Comparison of ENCODE assay signal across 1 cellular context in the genomic region with DNA sequence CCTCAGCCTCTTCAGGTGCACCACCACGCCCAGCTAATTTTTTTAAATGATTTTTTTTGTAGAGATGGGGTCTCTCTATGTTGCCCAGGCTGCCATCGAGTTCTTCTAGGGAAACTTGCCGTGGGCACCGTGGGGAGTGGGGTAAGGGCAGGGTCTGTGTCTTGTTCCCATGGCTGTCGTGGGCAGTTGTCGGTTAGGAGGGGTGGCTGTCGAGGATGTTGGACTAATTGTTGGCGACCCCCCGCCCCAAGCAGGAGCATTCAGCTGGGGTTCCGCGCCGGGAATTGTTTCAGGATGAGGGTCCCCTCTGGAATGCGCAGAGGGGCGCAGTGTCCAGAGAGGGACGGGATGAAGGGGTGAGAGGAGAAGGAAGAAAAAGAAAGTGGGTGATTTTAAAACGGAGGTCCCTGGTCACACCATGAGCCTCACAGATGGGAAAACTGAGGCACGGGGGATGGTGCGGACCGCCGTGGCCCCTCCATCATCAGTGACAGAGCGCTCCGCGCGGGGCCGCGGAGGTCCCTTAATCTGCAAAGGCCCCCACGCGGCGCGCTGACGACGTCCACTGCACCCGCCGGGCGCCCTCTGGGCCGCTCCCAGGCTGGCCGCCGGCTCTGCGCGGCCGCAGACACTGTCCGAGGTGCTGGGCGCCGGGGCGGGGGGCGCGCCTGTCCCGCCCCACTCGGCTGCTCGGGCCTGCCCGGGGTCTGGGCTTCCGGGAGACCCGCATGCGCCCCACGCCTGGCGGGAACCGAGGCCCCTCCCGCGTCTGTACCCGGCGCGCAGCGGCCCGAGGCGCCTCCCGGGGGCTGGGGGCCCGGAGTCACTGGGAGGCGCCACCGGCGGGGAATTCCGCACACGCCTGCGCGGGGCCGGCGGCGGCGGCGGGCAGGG.
TF ChIP-seq lines count a peak whose summit lies in the region.

No MANE protein-coding gene starts in this region.

TF ChIP-seq in K562, 482 proteins besides CTCF, POLR2A, EP300 and RAD21 (continued from another document and continues in another):
- TF ChIP-seq MAX (CRISPR knock-in tag; IDR thresholded peaks at IDR 0.05) (no peak; the same call in 1 of the 2 replicates), CBFB (CRISPR knock-in tag; IDR thresholded peaks at IDR 0.05) (no peak), E4F1 (CRISPR knock-in tag; IDR thresholded peaks at IDR 0.05; ENCODE audit: borderline replicate concordance) (no peak), CBX3 (IDR thresholded peaks at IDR 0.05; ENCODE audit: borderline replicate concordance in 1 of 2, low read length in 2 of 2) (no peak), ZNF780A (CRISPR knock-in tag; IDR thresholded peaks at IDR 0.05) (no peak), THRB (CRISPR knock-in tag; conservative IDR thresholded peaks at IDR 0.05) (no peak), ZBTB17 (CRISPR knock-in tag; IDR thresholded peaks at IDR 0.05) (0 out of 2 replicates have a peak, but pooled peaks have one; percentile 41), MAZ (CRISPR knock-in tag; conservative IDR thresholded peaks at IDR 0.05 in 1 of 2, IDR thresholded peaks at IDR 0.05 in 1 of 2) (peak; percentile 58 to 97; a peak in 3 of 4 replicates), NBN (IDR thresholded peaks at IDR 0.05; ENCODE audit: low read depth) (no peak), SMAD2 (IDR thresholded peaks at IDR 0.05; ENCODE audit: low read depth, low read length) (no peak), NFYB (IDR thresholded peaks at IDR 0.05; ENCODE audit: extremely low read depth, insufficient read length) (no peak), TEAD1 (CRISPR knock-in tag; IDR thresholded peaks at IDR 0.05) (no peak), ZNF766 (CRISPR knock-in tag; conservative IDR thresholded peaks at IDR 0.05) (no peak), USF1 (CRISPR knock-in tag; IDR thresholded peaks at IDR 0.05) (no peak), SAFB2 (IDR thresholded peaks at IDR 0.05; ENCODE audit: borderline replicate concordance, low read depth, low read length, severe bottlenecking) (no peak), ZMIZ1 (IDR thresholded peaks at IDR 0.05; ENCODE audit: low read depth in 2 of 2, low read length in 2 of 2) (no peak), POLR2AphosphoS2 (IDR thresholded peaks at IDR 0.05; ENCODE audit: low read length) (no peak), KDM2B (CRISPR knock-in tag; IDR thresholded peaks at IDR 0.05) (no peak), TARDBP (IDR thresholded peaks at IDR 0.05) (0 out of 2 replicates have a peak, but pooled peaks have one; percentile 44), NFXL1 (CRISPR knock-in tag; IDR thresholded peaks at IDR 0.05) (no peak), MAFG (tag; conservative IDR thresholded peaks at IDR 0.05) (no peak), ZNF324 (CRISPR knock-in tag; IDR thresholded peaks at IDR 0.05) (no peak), DIDO1 (tag; IDR thresholded peaks at IDR 0.05; ENCODE audit: low read depth) (no peak), CHD4 (IDR thresholded peaks at IDR 0.05; ENCODE audit: insufficient read depth, insufficient replicate concordance, low read depth, low read length, poor library complexity, severe bottlenecking) (no peak), ASH1L (IDR thresholded peaks at IDR 0.05; ENCODE audit: borderline replicate concordance, low read depth, partially characterized antibody) (no peak), ZNF174 (CRISPR knock-in tag; IDR thresholded peaks at IDR 0.05) (no peak), ZNF408 (CRISPR knock-in tag; IDR thresholded peaks at IDR 0.05; ENCODE audit: low read depth) (no peak), HDAC3 (IDR thresholded peaks at IDR 0.05; ENCODE audit: borderline replicate concordance, partially characterized antibody) (no peak), BCL6 (CRISPR knock-in tag; IDR thresholded peaks at IDR 0.05) (no peak), SREBF2 (CRISPR knock-in tag; IDR thresholded peaks at IDR 0.05) (no peak), RBM17 (IDR thresholded peaks at IDR 0.05; ENCODE audit: borderline replicate concordance, low read depth, low read length) (no peak), NKRF (IDR thresholded peaks at IDR 0.05; ENCODE audit: borderline replicate concordance) (no peak), NR4A1 (CRISPR knock-in tag; IDR thresholded peaks at IDR 0.05) (no peak), NR4A1 (tag; IDR thresholded peaks at IDR 0.05) (peak; percentile 78; the same call in 1 of the 2 replicates), BRD9 (IDR thresholded peaks at IDR 0.05; ENCODE audit: low read depth, partially characterized antibody) (peak; percentile 20)
- TF ChIP-seq, protein P1, sequence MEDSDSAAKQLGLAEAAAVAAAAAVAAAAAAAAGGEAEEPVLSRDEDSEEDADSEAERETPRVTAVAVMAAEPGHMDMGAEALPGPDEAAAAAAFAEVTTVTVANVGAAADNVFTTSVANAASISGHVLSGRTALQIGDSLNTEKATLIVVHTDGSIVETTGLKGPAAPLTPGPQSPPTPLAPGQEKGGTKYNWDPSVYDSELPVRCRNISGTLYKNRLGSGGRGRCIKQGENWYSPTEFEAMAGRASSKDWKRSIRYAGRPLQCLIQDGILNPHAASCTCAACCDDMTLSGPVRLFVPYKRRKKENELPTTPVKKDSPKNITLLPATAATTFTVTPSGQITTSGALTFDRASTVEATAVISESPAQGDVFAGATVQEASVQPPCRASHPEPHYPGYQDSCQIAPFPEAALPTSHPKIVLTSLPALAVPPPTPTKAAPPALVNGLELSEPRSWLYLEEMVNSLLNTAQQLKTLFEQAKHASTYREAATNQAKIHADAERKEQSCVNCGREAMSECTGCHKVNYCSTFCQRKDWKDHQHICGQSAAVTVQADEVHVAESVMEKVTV (CRISPR knock-in tag; IDR thresholded peaks at IDR 0.05): no peak
- TF ChIP-seq, protein P2, sequence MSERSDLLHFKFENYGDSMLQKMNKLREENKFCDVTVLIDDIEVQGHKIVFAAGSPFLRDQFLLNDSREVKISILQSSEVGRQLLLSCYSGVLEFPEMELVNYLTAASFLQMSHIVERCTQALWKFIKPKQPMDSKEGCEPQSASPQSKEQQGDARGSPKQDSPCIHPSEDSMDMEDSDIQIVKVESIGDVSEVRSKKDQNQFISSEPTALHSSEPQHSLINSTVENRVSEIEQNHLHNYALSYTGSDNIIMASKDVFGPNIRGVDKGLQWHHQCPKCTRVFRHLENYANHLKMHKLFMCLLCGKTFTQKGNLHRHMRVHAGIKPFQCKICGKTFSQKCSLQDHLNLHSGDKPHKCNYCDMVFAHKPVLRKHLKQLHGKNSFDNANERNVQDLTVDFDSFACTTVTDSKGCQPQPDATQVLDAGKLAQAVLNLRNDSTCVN (CRISPR knock-in tag; IDR thresholded peaks at IDR 0.05): no peak
- TF ChIP-seq, protein P3, sequence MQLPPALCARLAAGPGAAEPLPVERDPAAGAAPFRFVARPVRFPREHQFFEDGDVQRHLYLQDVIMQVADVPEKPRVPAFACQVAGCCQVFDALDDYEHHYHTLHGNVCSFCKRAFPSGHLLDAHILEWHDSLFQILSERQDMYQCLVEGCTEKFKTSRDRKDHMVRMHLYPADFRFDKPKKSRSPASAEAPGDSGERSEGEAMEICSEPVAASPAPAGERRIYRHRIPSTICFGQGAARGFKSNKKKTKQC (CRISPR knock-in tag; IDR thresholded peaks at IDR 0.05): 0 out of 2 replicates have a peak, but pooled peaks have one; percentile 53
- TF ChIP-seq, protein P4, sequence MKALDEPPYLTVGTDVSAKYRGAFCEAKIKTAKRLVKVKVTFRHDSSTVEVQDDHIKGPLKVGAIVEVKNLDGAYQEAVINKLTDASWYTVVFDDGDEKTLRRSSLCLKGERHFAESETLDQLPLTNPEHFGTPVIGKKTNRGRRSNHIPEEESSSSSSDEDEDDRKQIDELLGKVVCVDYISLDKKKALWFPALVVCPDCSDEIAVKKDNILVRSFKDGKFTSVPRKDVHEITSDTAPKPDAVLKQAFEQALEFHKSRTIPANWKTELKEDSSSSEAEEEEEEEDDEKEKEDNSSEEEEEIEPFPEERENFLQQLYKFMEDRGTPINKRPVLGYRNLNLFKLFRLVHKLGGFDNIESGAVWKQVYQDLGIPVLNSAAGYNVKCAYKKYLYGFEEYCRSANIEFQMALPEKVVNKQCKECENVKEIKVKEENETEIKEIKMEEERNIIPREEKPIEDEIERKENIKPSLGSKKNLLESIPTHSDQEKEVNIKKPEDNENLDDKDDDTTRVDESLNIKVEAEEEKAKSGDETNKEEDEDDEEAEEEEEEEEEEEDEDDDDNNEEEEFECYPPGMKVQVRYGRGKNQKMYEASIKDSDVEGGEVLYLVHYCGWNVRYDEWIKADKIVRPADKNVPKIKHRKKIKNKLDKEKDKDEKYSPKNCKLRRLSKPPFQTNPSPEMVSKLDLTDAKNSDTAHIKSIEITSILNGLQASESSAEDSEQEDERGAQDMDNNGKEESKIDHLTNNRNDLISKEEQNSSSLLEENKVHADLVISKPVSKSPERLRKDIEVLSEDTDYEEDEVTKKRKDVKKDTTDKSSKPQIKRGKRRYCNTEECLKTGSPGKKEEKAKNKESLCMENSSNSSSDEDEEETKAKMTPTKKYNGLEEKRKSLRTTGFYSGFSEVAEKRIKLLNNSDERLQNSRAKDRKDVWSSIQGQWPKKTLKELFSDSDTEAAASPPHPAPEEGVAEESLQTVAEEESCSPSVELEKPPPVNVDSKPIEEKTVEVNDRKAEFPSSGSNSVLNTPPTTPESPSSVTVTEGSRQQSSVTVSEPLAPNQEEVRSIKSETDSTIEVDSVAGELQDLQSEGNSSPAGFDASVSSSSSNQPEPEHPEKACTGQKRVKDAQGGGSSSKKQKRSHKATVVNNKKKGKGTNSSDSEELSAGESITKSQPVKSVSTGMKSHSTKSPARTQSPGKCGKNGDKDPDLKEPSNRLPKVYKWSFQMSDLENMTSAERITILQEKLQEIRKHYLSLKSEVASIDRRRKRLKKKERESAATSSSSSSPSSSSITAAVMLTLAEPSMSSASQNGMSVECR (CRISPR knock-in tag; IDR thresholded peaks at IDR 0.05): peak; percentile 62; the same call in 1 of the 2 replicates
